In genomic region chr1:223859037-223859436, GRCh38 we compare ENCODE assay signal across 21 cellular contexts.
"Had no signal": no experiment of that assay in that cellular context is flagged by ENCODE, and none has a peak within 500 bp of the region (broad histone marks: within the 10 kb centered on the region; RNA-seq: fewer than 3 reads in every experiment).

No MANE protein-coding gene starts in this region.

- DNase-seq: colonic mucosa; cortex of kidney; effector CD8-positive, alpha-beta T cell; effector memory CD8-positive, alpha-beta T cell; endodermal cell; foreskin melanocyte; gastrocnemius medialis; glutamatergic neuron; head of caudate nucleus; heart right ventricle; hippocampal formation; left cardiac atrium; left lung; left ventricle myocardium superior; lower lobe of right lung; mesenchymal stem cell; midbrain; naive thymus-derived CD4-positive, alpha-beta T cell; natural killer cell had no signal

- H3K27ac ChIP-seq: colonic mucosa, epithelial cell of prostate, esophagus muscularis mucosa, gastrocnemius medialis, heart right ventricle, left lung, lower lobe of right lung had no signal

- ATAC-seq: effector memory CD8-positive, alpha-beta T cell; gastrocnemius medialis; heart right ventricle; left cardiac atrium; left ventricle myocardium superior; naive thymus-derived CD4-positive, alpha-beta T cell; natural killer cell had no signal
